In the genomic region with DNA sequence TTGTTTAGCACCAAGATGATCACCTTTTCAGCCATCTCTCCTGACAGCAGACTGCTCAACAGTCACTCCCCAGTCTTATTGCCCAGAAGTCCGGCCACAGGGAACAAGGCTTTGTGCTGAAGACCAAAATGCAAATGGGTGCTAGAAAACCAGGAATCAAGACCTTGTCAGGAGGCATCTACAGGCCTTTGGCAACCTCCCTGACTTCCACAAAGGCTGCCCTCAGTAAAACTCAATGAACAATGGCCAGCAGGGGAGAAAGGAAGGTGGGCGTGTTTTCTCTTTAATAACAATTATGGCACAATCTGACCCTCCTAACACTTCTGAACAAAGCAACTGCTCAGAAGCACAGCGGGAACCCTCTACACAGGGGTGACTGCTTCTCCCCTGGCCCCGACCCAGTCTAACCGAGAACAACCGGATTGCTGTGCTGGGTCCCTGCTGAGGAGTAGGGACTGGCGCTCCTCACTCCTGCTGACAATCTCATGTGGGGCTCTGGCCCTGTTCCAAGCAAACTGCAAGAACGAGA, we compare ENCODE assay signal across 10 cellular contexts. TPM values are rescaled to one million over a fixed set of nuclear protein-coding genes. Genes with fewer than 3 reads are reported as not detected.
DNase-seq lines count a peak whose midpoint lies in the region; ATAC-seq and TF ChIP-seq lines count a peak whose summit lies in the region.
"Had no signal": no experiment of that assay in that cellular context is flagged by ENCODE, and none has a peak within 500 bp of the region (broad histone marks: within the 10 kb centered on the region; RNA-seq: fewer than 3 reads in every experiment).

No MANE protein-coding gene starts in this region.

- H3K4me3 ChIP-seq in right atrium auricular region = no peak overlapping the region
- H3K4me3 ChIP-seq: suprapubic skin had no signal

- no peaks in the 10 kb centered on the region for H3K27me3 Mint-ChIP-seq in activated T-helper 17 cell treated with anti-CD3 and anti-CD28 coated beads, Interleukin-2, amount 50 U/mL, for 72 hours

- ATAC-seq in activated T-helper 17 cell treated with anti-CD3 and anti-CD28 coated beads, Interleukin-2, amount 50 U/mL, for 72 hours (replicated peaks) = no peak
- ATAC-seq in stimulated activated effector memory CD8-positive, alpha-beta T cell treated with anti-CD3 and anti-CD28 coated beads, Interleukin-12 subunit alpha, Interleukin-12 subunit beta, amount 100 ng/mL, for 72 hours = no peak
- ATAC-seq in HG03135 (IDR thresholded peaks at IDR 0.05; ENCODE audit: unreplicated experiment) (no peak), GM19455 (IDR thresholded peaks at IDR 0.05; ENCODE audit: unreplicated experiment) (no peak)

- H3K36me3 ChIP-seq in right atrium auricular region = peaks cover 17% of the 10 kb centered on the region

- H3K9me3 ChIP-seq in right atrium auricular region = no peaks in the 10 kb centered on the region
- H3K9me3 ChIP-seq: suprapubic skin had no signal

- H3K27ac Mint-ChIP-seq in activated T-helper 17 cell treated with anti-CD3 and anti-CD28 coated beads, Interleukin-2, amount 50 U/mL, for 72 hours = peak overlapping the region; percentile 76
- H3K27ac Mint-ChIP-seq in stimulated activated effector memory CD8-positive, alpha-beta T cell treated with anti-CD3 and anti-CD28 coated beads, Interleukin-12 subunit alpha, Interleukin-12 subunit beta, amount 100 ng/mL, for 72 hours = peak overlapping the region; percentile 81

- TF ChIP-seq CTCF in right atrium auricular region (IDR thresholded peaks at IDR 0.05) (no peak), GM10248 (IDR thresholded peaks at IDR 0.05; ENCODE audit: control extremely low read depth, extremely low read depth, low read depth, missing control alignments) (no peak)

- peaks cover 14% of the 10 kb centered on the region for H3K4me1 Mint-ChIP-seq in activated T-helper 17 cell treated with anti-CD3 and anti-CD28 coated beads, Interleukin-2, amount 50 U/mL, for 72 hours
- peaks cover 16% of the 10 kb centered on the region for H3K4me1 Mint-ChIP-seq in stimulated activated effector memory CD8-positive, alpha-beta T cell treated with anti-CD3 and anti-CD28 coated beads, Interleukin-12 subunit alpha, Interleukin-12 subunit beta, amount 100 ng/mL, for 72 hours

- CTCF ChIA-PET in GM10248 (lab: Yijun Ruan, JAX) = interaction anchor here (1.2 kb wide), 1 partner anchor 40 kb away, joined by 3 read pairs; no protein-coding TSS in a partner anchor

- POLR2A ChIA-PET in GM10248 (lab: Yijun Ruan, JAX) = no interaction called here

- DNase-seq in NCI-H1092 treated with DMSO at 0.1 percent for 48 hours (lab: John Stamatoyannopoulos, UW) = peak; percentile 21
- DNase-seq in right atrium auricular region (ENCODE audit: low spot score) = peak; percentile 66
- peak in 1 of 2 donors; percentile 43 for DNase-seq in stimulated activated effector memory CD8-positive, alpha-beta T cell treated with anti-CD3 and anti-CD28 coated beads, Interleukin-12 subunit alpha, Interleukin-12 subunit beta, amount 100 ng/mL, for 72 hours (ENCODE audit: low spot score in 2 of 2)
- no peak for DNase-seq in SHP77 treated with DMSO at 0.1 percent for 48 hours (lab: John Stamatoyannopoulos, UW)
- no peak for DNase-seq in GM10248 (ENCODE audit: extremely low spot score)
- DNase-seq: SHP77 had no signal

- no peaks in the 10 kb centered on the region for H3K9me3 Mint-ChIP-seq in activated T-helper 17 cell treated with anti-CD3 and anti-CD28 coated beads, Interleukin-2, amount 50 U/mL, for 72 hours
- H3K9me3 Mint-ChIP-seq in stimulated activated effector memory CD8-positive, alpha-beta T cell treated with anti-CD3 and anti-CD28 coated beads, Interleukin-12 subunit alpha, Interleukin-12 subunit beta, amount 100 ng/mL, for 72 hours = no peaks in the 10 kb centered on the region

- H3K4me1 ChIP-seq in right atrium auricular region = peaks cover 0 to 59% of the 10 kb centered on the region in 2 donors

- H3K27me3 ChIP-seq in right atrium auricular region = no peaks in the 10 kb centered on the region
- H3K27me3 ChIP-seq: suprapubic skin had no signal

- no peak overlapping the region for H3K4me3 Mint-ChIP-seq in activated T-helper 17 cell treated with anti-CD3 and anti-CD28 coated beads, Interleukin-2, amount 50 U/mL, for 72 hours
- no peak overlapping the region for H3K4me3 Mint-ChIP-seq in stimulated activated effector memory CD8-positive, alpha-beta T cell treated with anti-CD3 and anti-CD28 coated beads, Interleukin-12 subunit alpha, Interleukin-12 subunit beta, amount 100 ng/mL, for 72 hours

- H3K27ac ChIP-seq in right atrium auricular region = peak overlapping the region; percentile 77 to 83

- H3K36me3 Mint-ChIP-seq in activated T-helper 17 cell treated with anti-CD3 and anti-CD28 coated beads, Interleukin-2, amount 50 U/mL, for 72 hours (ENCODE audit: low read depth) = peaks cover 56% of the 10 kb centered on the region
- peaks cover 64% of the 10 kb centered on the region for H3K36me3 Mint-ChIP-seq in stimulated activated effector memory CD8-positive, alpha-beta T cell treated with anti-CD3 and anti-CD28 coated beads, Interleukin-12 subunit alpha, Interleukin-12 subunit beta, amount 100 ng/mL, for 72 hours

RNA-seq across cellular contexts. Expression of gene PLCG1, which starts 41.6 kb away (rescaled TPM):
- total RNA-seq in activated T-helper 17 cell treated with anti-CD3 and anti-CD28 coated beads, Interleukin-2, amount 50 U/mL, for 72 hours = 100 to 1,000 TPM; 184 to 628 TPM
- total RNA-seq in right atrium auricular region = 10 to 100 TPM; 24.1 to 59.5 TPM

Comparison
In these comparisons a context has a peak if more than half of its experiments do, and no peak if none do; other contexts are left out.
1. DNase-seq: peak in NCI-H1092 treated with DMSO at 0.1 percent for 48 hours (single experiment) and right atrium auricular region (single experiment); none in SHP77 treated with DMSO at 0.1 percent for 48 hours (single experiment) and GM10248 (single experiment).